ENCODE assay signal across 8 cellular contexts in genomic region chr11:74748211-74749126, GRCh38. TPM values are rescaled to one million over a fixed set of nuclear protein-coding genes. Genes with fewer than 3 reads are reported as not detected.
DNase-seq lines count a peak whose midpoint lies in the region; ATAC-seq and TF ChIP-seq lines count a peak whose summit lies in the region.

Gene RNF169 (plus strand): TSS chr11:74748849. CDS start chr11:74748881, 32 bp downstream.

- ATAC-seq in HG03432 (IDR thresholded peaks at IDR 0.05; ENCODE audit: unreplicated experiment), result peak; percentile 97

- H3K4me3 ChIP-seq in kidney epithelial cell (ENCODE audit: low read depth, low read length), result peak within 1 kb of the TSS; percentile 51

- TF ChIP-seq POLR2A in GM19099 (IDR thresholded peaks at IDR 0.05; ENCODE audit: extremely low read depth, insufficient read length, low read depth), result peak; percentile 90

- H3K27me3 ChIP-seq in kidney epithelial cell (ENCODE audit: control insufficient read depth, insufficient read depth, low read length), result no peaks in the 10 kb centered on the region

- no peak for TF ChIP-seq CTCF in kidney epithelial cell (IDR thresholded peaks at IDR 0.05; ENCODE audit: insufficient read depth, low read length, poor library complexity, severe bottlenecking)

- no peaks in the 10 kb centered on the region for H3K36me3 ChIP-seq in kidney epithelial cell (ENCODE audit: control insufficient read depth, insufficient read depth, low read length)

- DNase-seq in AG20443 (ENCODE audit: low spot score), result peak; percentile 98
- DNase-seq in NCI-H510A (lab: John Stamatoyannopoulos, UW), result peak; percentile 96
- peak; percentile 78 for DNase-seq in activated CD4-positive, alpha-beta T cell treated with anti-CD3 and anti-CD28 coated beads for 1 hour
- peak; percentile 99 for DNase-seq in cerebellum (ENCODE audit: low spot score)
- peak; percentile 81 for DNase-seq in kidney epithelial cell (ENCODE audit: low read depth)
- peak; percentile 79 to 85 for DNase-seq in stimulated activated CD4-positive, alpha-beta T cell treated with anti-CD3 and anti-CD28 coated beads, Interleukin-15, amount 100 ng/mL, for 48 hours (ENCODE audit: low read depth in 2 of 2)

RNA-seq across cellular contexts. Expression of gene RNF169, which starts in this region (rescaled TPM):
- total RNA-seq in cerebellum, result 31.9 TPM
- total RNA-seq in kidney epithelial cell, result 16.3 and 17.9 TPM in 2 replicates

Comparison
In these comparisons a context has a peak if more than half of its experiments do, and no peak if none do; other contexts are left out.
1. Peak in every context shown above with its lines: DNase-seq, ATAC-seq and H3K4me3 ChIP-seq.